20 cellular contexts compared by ENCODE assay signal in the genomic region with DNA sequence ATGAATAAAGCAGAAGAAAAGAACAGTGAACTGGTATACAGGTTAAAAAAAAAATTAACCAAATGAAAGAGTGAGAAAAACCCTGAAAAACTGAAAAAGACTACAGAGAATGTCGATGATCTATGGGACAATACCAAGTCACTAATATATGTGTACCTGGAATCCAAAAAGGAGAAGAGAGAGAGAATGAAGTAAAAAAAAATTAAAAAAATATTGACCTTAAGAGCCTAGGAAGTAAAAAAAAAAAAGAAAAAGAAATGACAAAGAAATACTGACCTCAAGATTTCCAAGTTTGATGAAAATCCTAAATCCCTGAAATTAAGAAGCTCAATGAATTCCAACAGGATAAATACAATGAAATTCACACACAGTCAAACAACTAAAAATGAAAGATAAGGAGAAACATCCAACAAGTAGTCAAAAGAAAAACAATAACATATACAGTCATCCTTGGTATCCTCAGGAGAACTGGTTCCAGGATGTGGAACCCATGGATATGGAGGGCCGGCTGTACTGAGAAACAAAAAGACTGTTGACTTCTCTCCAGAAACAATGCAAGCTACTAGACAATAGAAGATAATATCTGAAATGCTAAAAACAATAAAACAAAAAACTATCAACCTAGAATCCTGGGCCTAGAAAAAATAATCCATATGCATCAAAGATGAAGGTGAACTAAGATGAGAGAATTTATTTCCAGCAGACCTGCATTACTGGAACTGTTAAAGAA. TPM values are rescaled to one million over a fixed set of nuclear protein-coding genes. Genes with fewer than 3 reads are reported as not detected.
DNase-seq lines count a peak whose midpoint lies in the region; ATAC-seq, FAIRE-seq and TF ChIP-seq lines count a peak whose summit lies in the region.
"Had no signal": no experiment of that assay in that cellular context is flagged by ENCODE, and none has a peak within 500 bp of the region (broad histone marks: within the 10 kb centered on the region; RNA-seq: fewer than 3 reads in every experiment).

No MANE protein-coding gene starts in this region.

- H3K79me2 ChIP-seq in K562 (ENCODE audit: control insufficient read depth, insufficient read depth, low read length) = no peaks in the 10 kb centered on the region

- in situ Hi-C loops in K562 (cut with MboI) = no loop called here

- POLR2A ChIA-PET in K562 (lab: Yijun Ruan, JAX) = interaction anchor here (0.7 to 2.1 kb wide), 7 partner anchors 9 to 317 kb away, joined by 3 to 10 read pairs (median 3); no protein-coding TSS in a partner anchor

- H3K27me3 Mint-ChIP-seq in activated T-cell treated with anti-CD3 and anti-CD28 coated beads, Interleukin-2, amount 50 U/mL, for 72 hours (ENCODE audit: low read depth) = no peaks in the 10 kb centered on the region
- no peaks in the 10 kb centered on the region for H3K27me3 Mint-ChIP-seq in stimulated activated memory B cell treated with anti-CD40 and anti-IgM and Interleukin-4, amounts not matched to agents 10 μg/mL and 1 μg/mL and 100 μg/mL, for 72 hours

- H4K91ac ChIP-seq in mesenchymal stem cell (ENCODE audit: low read length) = no peak overlapping the region

- peaks cover 6 to 9% of the 10 kb centered on the region in 2 donors for H3K36me3 Mint-ChIP-seq in activated T-cell treated with anti-CD3 and anti-CD28 coated beads, Interleukin-2, amount 50 U/mL, for 72 hours (ENCODE audit: insufficient read depth in 2 of 2)
- H3K36me3 Mint-ChIP-seq in stimulated activated memory B cell treated with anti-CD40 and anti-IgM and Interleukin-4, amounts not matched to agents 10 μg/mL and 1 μg/mL and 100 μg/mL, for 72 hours = peaks cover 63% of the 10 kb centered on the region

- H3K9ac ChIP-seq in K562 (ENCODE audit: insufficient read depth in 1 of 2, low read depth in 2 of 2, low read length in 2 of 2) = no peak overlapping the region
- H3K9ac ChIP-seq in mesenchymal stem cell (ENCODE audit: low read length) = no peak overlapping the region

- no peak overlapping the region for H2BK120ac ChIP-seq in mesenchymal stem cell (ENCODE audit: low read depth, low read length)

- no peak overlapping the region for H2BK15ac ChIP-seq in mesenchymal stem cell (ENCODE audit: low read depth, poor library complexity, severe bottlenecking)

- H3K4me1 Mint-ChIP-seq in activated T-cell treated with anti-CD3 and anti-CD28 coated beads, Interleukin-2, amount 50 U/mL, for 72 hours (ENCODE audit: low read depth) = no peaks in the 10 kb centered on the region
- H3K4me1 Mint-ChIP-seq in stimulated activated memory B cell treated with anti-CD40 and anti-IgM and Interleukin-4, amounts not matched to agents 10 μg/mL and 1 μg/mL and 100 μg/mL, for 72 hours = peaks cover 13% of the 10 kb centered on the region

- H3K4me3 ChIP-seq in K562 (no peak overlapping the region), mesenchymal stem cell (ENCODE audit: insufficient read depth in 1 of 2, low read depth in 1 of 2, low read length in 2 of 2) (no peak overlapping the region)
- H3K4me3 ChIP-seq: SJCRH30 had no signal

- H3K4me2 ChIP-seq in K562 (ENCODE audit: insufficient read depth, low read length) (no peak overlapping the region), mesenchymal stem cell (ENCODE audit: low read length, poor library complexity, severe bottlenecking) (no peak overlapping the region)

- no peak overlapping the region for H2AK5ac ChIP-seq in mesenchymal stem cell (ENCODE audit: low read length, severe bottlenecking)

- no peaks in the 10 kb centered on the region for H3K27me3 ChIP-seq in K562 (ENCODE audit: control insufficient read depth in 2 of 2, insufficient read depth in 2 of 2, low read length in 2 of 2)
- H3K27me3 ChIP-seq in mesenchymal stem cell (ENCODE audit: control insufficient read depth in 1 of 2, insufficient read depth in 1 of 2, low read length in 2 of 2) = no peaks in the 10 kb centered on the region
- H3K27me3 ChIP-seq: SJCRH30 had no signal

- TF ChIP-seq CTCF in K562 (IDR thresholded peaks at IDR 0.05 in 2 of 3, conservative IDR thresholded peaks at IDR 0.05 in 1 of 3; ENCODE audit: insufficient read depth in 2 of 3, low read depth in 1 of 3, low read length in 3 of 3) = 0 out of 6 replicates have a peak, but pooled peaks of 1 of the 3 experiments have one; percentile 5

- no TSS peak for BruUV-seq in K562 (replicated peaks; lab: Mats Ljungman, UMichigan)

- H3K4me3 Mint-ChIP-seq in activated T-cell treated with anti-CD3 and anti-CD28 coated beads, Interleukin-2, amount 50 U/mL, for 72 hours = no peak overlapping the region
- H3K4me3 Mint-ChIP-seq in stimulated activated memory B cell treated with anti-CD40 and anti-IgM and Interleukin-4, amounts not matched to agents 10 μg/mL and 1 μg/mL and 100 μg/mL, for 72 hours = no peak overlapping the region

- TF ChIP-seq RAD21 in K562 (CRISPR knock-in tag; conservative IDR thresholded peaks at IDR 0.05 in 1 of 2, IDR thresholded peaks at IDR 0.05 in 1 of 2) = no peak

- peaks cover 11% of the 10 kb centered on the region for H3K9me3 ChIP-seq in K562 (replicated peaks; ENCODE audit: control insufficient read depth, insufficient read depth, low read depth, low read length)
- H3K9me3 ChIP-seq in mesenchymal stem cell (ENCODE audit: control insufficient read depth, low read length) = peaks cover 12% of the 10 kb centered on the region
- H3K9me3 ChIP-seq: SJCRH30 had no signal

- intact Hi-C loops in K562 (cut with micrococcal nuclease) = loop anchor here (5.0 kb wide), 4 partner anchors 38 to 323 kb away; no protein-coding TSS in a partner anchor

- TF ChIP-seq POLR2A in K562 (conservative IDR thresholded peaks at IDR 0.05) = no peak

- H4K20me1 ChIP-seq in K562 (replicated peaks; ENCODE audit: control insufficient read depth, insufficient read depth, low read length) = no peaks in the 10 kb centered on the region

- TF ChIP-seq EP300 in K562 (IDR thresholded peaks at IDR 0.05; ENCODE audit: low read length) = 0 out of 2 replicates have a peak, but pooled peaks have one; percentile 31

- peak overlapping the region; percentile 80 for H3K27ac Mint-ChIP-seq in activated T-cell treated with anti-CD3 and anti-CD28 coated beads, Interleukin-2, amount 50 U/mL, for 72 hours
- H3K27ac Mint-ChIP-seq in stimulated activated memory B cell treated with anti-CD40 and anti-IgM and Interleukin-4, amounts not matched to agents 10 μg/mL and 1 μg/mL and 100 μg/mL, for 72 hours = no peak overlapping the region

- CTCF ChIA-PET in K562 (lab: Yijun Ruan, JAX; ENCODE audit: low intra/inter-chr PET ratio) = interaction anchor here (0.6 to 3.1 kb wide), 5 partner anchors 123 to 1162 kb away, joined by 3 to 24 read pairs (median 4); no protein-coding TSS in a partner anchor

- H4K8ac ChIP-seq in mesenchymal stem cell (ENCODE audit: low read length) = no peak overlapping the region

- H3K14ac ChIP-seq in mesenchymal stem cell (ENCODE audit: low read length in 2 of 2) = no peak overlapping the region

- H3K36me3 ChIP-seq in K562 (ENCODE audit: control insufficient read depth, insufficient read depth, low read length) (peaks cover 53% of the 10 kb centered on the region), mesenchymal stem cell (ENCODE audit: control insufficient read depth in 1 of 2, insufficient read depth in 2 of 2, low read depth in 1 of 2, low read length in 2 of 2) (peaks cover 46 to 60% of the 10 kb centered on the region in 2 experiments)

- no peak overlapping the region for H2AFZ ChIP-seq in K562 (ENCODE audit: low read depth, low read length)
- H2AFZ ChIP-seq in mesenchymal stem cell (ENCODE audit: low read depth, low read length) = no peak overlapping the region

- no peak for DNase-seq in activated T-cell treated with anti-CD3 and anti-CD28 coated beads, Interleukin-2, amount 50 U/mL, for 72 hours
- DNase-seq in activated T-cell treated with anti-CD3 and anti-CD28 coated beads, Interleukin-2, amount 50 U/mL, for 48 hours = no peak
- DNase-seq in EH (ENCODE audit: low read depth) = peak; percentile 3
- peak in 2 of 4 experiments; percentile 70 to 72 for DNase-seq in K562 (ENCODE audit: extremely low read depth in 1 of 4, low spot score in 3 of 4)
- peak; percentile 2 for DNase-seq in mesenchymal stem cell
- DNase-seq in NCI-H748 treated with DMSO at 0.1 percent for 48 hours (lab: John Stamatoyannopoulos, UW) = no peak
- no peak for DNase-seq in KG1 (lab: John Stamatoyannopoulos, UW)
- DNase-seq: AML-193, C1 segment of cervical spinal cord, GDM1, NCI-H1105, NCI-H2029 treated with DMSO at 0.1 percent for 48 hours, NCI-H524 treated with DMSO at 0.1 percent for 48 hours, OCI-M1 had no signal

- H3K18ac ChIP-seq in mesenchymal stem cell (ENCODE audit: low read depth in 1 of 2, low read length in 2 of 2) = no peak overlapping the region

- no peak overlapping the region for H3K23ac ChIP-seq in mesenchymal stem cell (ENCODE audit: low read length in 2 of 2)

- H3K27ac ChIP-seq in K562 (ENCODE audit: extremely low read depth, low read depth, low read length) = no peak overlapping the region
- H3K27ac ChIP-seq in mesenchymal stem cell (ENCODE audit: low read length, poor library complexity, severe bottlenecking) = no peak overlapping the region

- H2BK5ac ChIP-seq in mesenchymal stem cell (ENCODE audit: low read depth, low read length, poor library complexity, severe bottlenecking) = no peak overlapping the region

- H3K4ac ChIP-seq in mesenchymal stem cell (ENCODE audit: low read depth in 1 of 2, low read length in 2 of 2) = no peak overlapping the region

- H3K4me1 ChIP-seq in K562 (replicated peaks in 1 of 2; ENCODE audit: control insufficient read depth in 2 of 2, insufficient read depth in 2 of 2, low read length in 2 of 2) = no peaks in the 10 kb centered on the region
- H3K4me1 ChIP-seq in mesenchymal stem cell (ENCODE audit: control insufficient read depth, insufficient read depth, low read depth, low read length) = no peaks in the 10 kb centered on the region

- WGBS in K562 (ENCODE audit: insufficient coverage, low coverage, missing lambda C conversion rate) = 64% methylated on average over 2 of the region's 2 CpGs
- WGBS in mesenchymal stem cell = no CpG with 5 or more reads among the region's 2 CpGs

- ATAC-seq in activated T-cell treated with anti-CD3 and anti-CD28 coated beads, Interleukin-2, amount 50 U/mL, for 72 hours (replicated peaks in 1 of 2) = no peak
- no peak for ATAC-seq in K562
- no peak for ATAC-seq in stimulated activated memory B cell treated with anti-CD40 and anti-IgM and Interleukin-4, amounts not matched to agents 10 μg/mL and 1 μg/mL and 100 μg/mL, for 72 hours

- peaks cover 5% of the 10 kb centered on the region for H3K9me1 ChIP-seq in K562 (ENCODE audit: control insufficient read depth, insufficient read depth, low read length)

- H3K9me3 Mint-ChIP-seq in activated T-cell treated with anti-CD3 and anti-CD28 coated beads, Interleukin-2, amount 50 U/mL, for 72 hours = no peaks in the 10 kb centered on the region
- no peaks in the 10 kb centered on the region for H3K9me3 Mint-ChIP-seq in stimulated activated memory B cell treated with anti-CD40 and anti-IgM and Interleukin-4, amounts not matched to agents 10 μg/mL and 1 μg/mL and 100 μg/mL, for 72 hours

- peaks cover 4% of the 10 kb centered on the region for H3K79me1 ChIP-seq in mesenchymal stem cell (replicated peaks; ENCODE audit: low read length, poor library complexity, severe bottlenecking)

- no peak overlapping the region for H2BK12ac ChIP-seq in mesenchymal stem cell (ENCODE audit: low read length in 2 of 2)

- FAIRE-seq in K562 (lab: Jason Lieb, UNC) = no peak
- FAIRE-seq: GM19239, H1, RCC 7860 had no signal

RNA-seq across cellular contexts. Expression of a gene that starts 33.5 kb away (rescaled TPM):
- not detected for total RNA-seq in activated T-cell treated with anti-CD3 and anti-CD28 coated beads, Interleukin-2, amount 50 U/mL, for 72 hours
- total RNA-seq in K562 (2011; cell fraction: chromatin; rRNA removed; ENCODE audit: low replicate concordance) = not detected in 2 replicates
- not detected in 2 replicates for total RNA-seq in K562 (2011; cell fraction: nucleolus; rRNA removed)
- total RNA-seq in K562 (2011; cell fraction: nucleoplasm; rRNA removed) = not detected in 2 replicates
- not detected in 2 replicates for total RNA-seq in K562 (2014; rRNA removed)
- total RNA-seq in K562 (2014; rRNA removed; fragmentation: Illumina TruSeq; extraction: Trizol) = not detected in 2 replicates
- total RNA-seq in K562 (2015; rRNA removed; fragmentation: Illumina TruSeq; extraction: Trizol) = not detected in 2 replicates
- total RNA-seq in K562 (2021) = 0.09 and 0.22 TPM in 2 replicates
- not detected in 2 replicates for polyA plus RNA-seq in K562 (2011; rRNA removed)
- polyA plus RNA-seq in K562 (2011; cell fraction: cytosol; rRNA removed) = not detected in 2 replicates
- not detected in 2 replicates for polyA plus RNA-seq in K562 (2011; cell fraction: nucleus; rRNA removed)
- polyA plus RNA-seq in K562 (2012) = 0.11 and 0.16 TPM in 2 replicates
- polyA plus RNA-seq in K562 (2014; fragmentation: Illumina TruSeq; extraction: Trizol) = not detected in 2 replicates
- under 1 TPM; 0.04 to 0.11 TPM for polyA plus RNA-seq in K562 (2014; fragmentation: Nextera tagmentation; extraction: Ambion mirVana)
- polyA plus RNA-seq in K562 (2014; rRNA removed) = not detected in 2 replicates
- not detected in 2 replicates for polyA minus RNA-seq in K562 (2011; rRNA and poly(A)+ RNA removed)
- 1.0 TPM in 1 of 2 replicates, not detected in the other for polyA minus RNA-seq in K562 (2011; cell fraction: cytosol; rRNA and poly(A)+ RNA removed)
- polyA minus RNA-seq in K562 (2011; cell fraction: nucleus; rRNA and poly(A)+ RNA removed) = not detected in 2 replicates
- 0.06 TPM for polyA plus RNA-seq in mesenchymal stem cell (2013, experiment 1 of 2)
- polyA plus RNA-seq in mesenchymal stem cell (2013, experiment 2 of 2) = 0.05 TPM
- total RNA-seq: A172, H1 had no signal
- polyA plus RNA-seq: H1 had no signal

Comparison
In these comparisons a context has a peak if more than half of its experiments do, and no peak if none do; other contexts are left out.
1. DNase-seq: peak in EH (single experiment) and mesenchymal stem cell (single experiment); none in activated T-cell treated with anti-CD3 and anti-CD28 coated beads, Interleukin-2, amount 50 U/mL, for 72 hours (0 of 2), activated T-cell treated with anti-CD3 and anti-CD28 coated beads, Interleukin-2, amount 50 U/mL, for 48 hours (0 of 2), NCI-H748 treated with DMSO at 0.1 percent for 48 hours (single experiment) and KG1 (single experiment).